In genomic region chr1:243397613-243398321, GRCh38 we compare ENCODE assay signal across 22 cellular contexts.
DNase-seq lines count a peak whose midpoint lies in the region; ATAC-seq, FAIRE-seq and TF ChIP-seq lines count a peak whose summit lies in the region.
"Had no signal": no experiment of that assay in that cellular context is flagged by ENCODE, and none has a peak within 500 bp of the region (broad histone marks: within the 10 kb centered on the region; RNA-seq: fewer than 3 reads in every experiment).

No MANE protein-coding gene starts in this region.

- intact Hi-C loops in K562 (cut with micrococcal nuclease) = no loop called here

- H3F3A ChIP-seq in neural progenitor cell (ENCODE audit: low read depth) = no peaks in the 10 kb centered on the region

- BruUV-seq in K562 (replicated peaks; lab: Mats Ljungman, UMichigan) = no TSS peak

- H3K4me3 ChIP-seq in HEK293 (ENCODE audit: low read depth, low read length) (no peak overlapping the region), K562 (no peak overlapping the region), neural progenitor cell (no peak overlapping the region)

- H3K36me3 ChIP-seq in HEK293 (ENCODE audit: control insufficient read depth in 2 of 2, insufficient read depth in 1 of 2, low read length in 2 of 2) = no peaks in the 10 kb centered on the region
- H3K36me3 ChIP-seq in K562 (ENCODE audit: control insufficient read depth, insufficient read depth, low read length) = no peaks in the 10 kb centered on the region
- no peaks in the 10 kb centered on the region for H3K36me3 ChIP-seq in neural progenitor cell

- TF ChIP-seq EP300 in K562 (IDR thresholded peaks at IDR 0.05; ENCODE audit: low read length) = no peak

- POLR2A ChIA-PET in HEK293 (lab: Yijun Ruan, JAX) (no interaction called here), K562 (lab: Yijun Ruan, JAX) (interaction anchor here (0.6 to 1.0 kb wide), 2 partner anchors 8 to 348 kb away, joined by 3 to 4 read pairs; no protein-coding TSS in a partner anchor)

- no peaks in the 10 kb centered on the region for H3K27me3 Mint-ChIP-seq in neural progenitor cell (ENCODE audit: insufficient read depth, low read depth)
- H3K27me3 Mint-ChIP-seq: B cell, IgD-negative memory B cell, T-cell had no signal

- no peak overlapping the region for H3K4me2 ChIP-seq in K562 (ENCODE audit: insufficient read depth, low read length)
- no peak overlapping the region for H3K4me2 ChIP-seq in neural progenitor cell

- TF ChIP-seq POLR2A in K562 (conservative IDR thresholded peaks at IDR 0.05) = no peak

- H3K79me2 ChIP-seq in K562 (ENCODE audit: control insufficient read depth, insufficient read depth, low read length) = no peaks in the 10 kb centered on the region
- H3K79me2 ChIP-seq in neural progenitor cell (ENCODE audit: low read depth) = no peaks in the 10 kb centered on the region

- TF ChIP-seq RAD21 in K562 (CRISPR knock-in tag; conservative IDR thresholded peaks at IDR 0.05 in 1 of 2, IDR thresholded peaks at IDR 0.05 in 1 of 2) = no peak

- H3K27ac Mint-ChIP-seq in neural progenitor cell = no peak overlapping the region
- H3K27ac Mint-ChIP-seq: B cell, HFFc6, IgD-negative memory B cell, T-cell had no signal

- H3K4me1 ChIP-seq in HEK293 (ENCODE audit: control insufficient read depth, insufficient read depth, low read length) (peaks cover 9% of the 10 kb centered on the region; the same call in 1 of the 2 replicates), K562 (replicated peaks in 1 of 2; ENCODE audit: control insufficient read depth in 2 of 2, insufficient read depth in 2 of 2, low read length in 2 of 2) (no peaks in the 10 kb centered on the region), neural progenitor cell (peaks cover 9% of the 10 kb centered on the region)

- FAIRE-seq in K562 (lab: Jason Lieb, UNC) = no peak
- FAIRE-seq in islet of Langerhans (lab: Jason Lieb, UNC) = peak; percentile 72
- FAIRE-seq: GM12891 had no signal

- DNase-seq in K562 (ENCODE audit: extremely low read depth in 1 of 4, low spot score in 3 of 4) (no peak), NCI-H1105 treated with DMSO at 0.1 percent for 48 hours (lab: John Stamatoyannopoulos, UW) (no peak), neural progenitor cell (ENCODE audit: low spot score) (no peak)
- no peak for DNase-seq in activated CD4-positive, alpha-beta T cell treated with anti-CD3 and anti-CD28 coated beads, Interleukin-2, amount 50 U/mL, for 48 hours
- DNase-seq: COR-L47, EL, HFFc6, Kasumi-1, MM.1S, NCI-H1092 treated with DMSO at 0.1 percent for 48 hours, NCI-H187, NCI-H226, RPMI8226, SHP77 treated with DMSO at 0.1 percent for 48 hours, T-cell had no signal

- H4K20me1 ChIP-seq in K562 (replicated peaks; ENCODE audit: control insufficient read depth, insufficient read depth, low read length) = no peaks in the 10 kb centered on the region
- H4K20me1 ChIP-seq in neural progenitor cell (ENCODE audit: low read depth) = no peaks in the 10 kb centered on the region

- H3K27ac ChIP-seq in HEK293 (ENCODE audit: extremely low read depth, low read depth, low read length) (no peak overlapping the region), K562 (ENCODE audit: extremely low read depth, low read depth, low read length) (no peak overlapping the region), neural progenitor cell (no peak overlapping the region)

- no peak overlapping the region for H3K4me3 Mint-ChIP-seq in neural progenitor cell
- H3K4me3 Mint-ChIP-seq: B cell, HFFc6, IgD-negative memory B cell, T-cell had no signal

- H2AFZ ChIP-seq in K562 (ENCODE audit: low read depth, low read length) (no peak overlapping the region), neural progenitor cell (replicated peaks) (no peak overlapping the region)

- no peaks in the 10 kb centered on the region for H3K27me3 ChIP-seq in K562 (ENCODE audit: control insufficient read depth in 2 of 2, insufficient read depth in 2 of 2, low read length in 2 of 2)
- no peaks in the 10 kb centered on the region for H3K27me3 ChIP-seq in neural progenitor cell

- H3K9me1 ChIP-seq in K562 (ENCODE audit: control insufficient read depth, insufficient read depth, low read length) = no peaks in the 10 kb centered on the region

- H3K9ac ChIP-seq in K562 (ENCODE audit: insufficient read depth in 1 of 2, low read depth in 2 of 2, low read length in 2 of 2) (no peak overlapping the region), neural progenitor cell (no peak overlapping the region)

- ATAC-seq in K562 (no peak), HG03457 (IDR thresholded peaks at IDR 0.05; ENCODE audit: unreplicated experiment) (no peak)
- ATAC-seq: SK-N-SH treated with all-trans-retinoic acid at 6 μM for 48 hours, T-cell had no signal

- H3K9me3 ChIP-seq in HEK293 (ENCODE audit: control insufficient read depth, insufficient read depth, low read depth, low read length) (no peaks in the 10 kb centered on the region), K562 (replicated peaks; ENCODE audit: control insufficient read depth, insufficient read depth, low read depth, low read length) (no peaks in the 10 kb centered on the region), neural progenitor cell (ENCODE audit: low read depth) (no peaks in the 10 kb centered on the region)

- TF ChIP-seq CTCF in HEK293 (tag by site-specific recombination; IDR thresholded peaks at IDR 0.05) = no peak
- TF ChIP-seq CTCF in K562 (IDR thresholded peaks at IDR 0.05 in 2 of 3, conservative IDR thresholded peaks at IDR 0.05 in 1 of 3; ENCODE audit: insufficient read depth in 2 of 3, low read depth in 1 of 3, low read length in 3 of 3) = no peak
- no peak for TF ChIP-seq CTCF in neural progenitor cell (IDR thresholded peaks at IDR 0.05)

- CTCF ChIA-PET in HEK293 (lab: Yijun Ruan, JAX) (no interaction called here), K562 (lab: Yijun Ruan, JAX; ENCODE audit: low intra/inter-chr PET ratio) (no interaction called here)

- in situ Hi-C loops in K562 (cut with MboI) = no loop called here

- no peaks in the 10 kb centered on the region for H3K36me3 Mint-ChIP-seq in neural progenitor cell

- H3K9me3 Mint-ChIP-seq in neural progenitor cell = no peaks in the 10 kb centered on the region
- H3K9me3 Mint-ChIP-seq: HFFc6, IgD-negative memory B cell, T-cell had no signal

- peaks cover 36% of the 10 kb centered on the region for H3K4me1 Mint-ChIP-seq in neural progenitor cell
- H3K4me1 Mint-ChIP-seq: B cell, IgD-negative memory B cell, T-cell had no signal

- WGBS in K562 (ENCODE audit: insufficient coverage, low coverage, missing lambda C conversion rate) = 34% methylated on average over 7 of the region's 7 CpGs

TF ChIP-seq in HEK293, 187 proteins besides CTCF, POLR2A, EP300 and RAD21:
- TF ChIP-seq SP2 (tag by site-specific recombination; IDR thresholded peaks at IDR 0.05) = no peak
- TF ChIP-seq, protein P1, sequence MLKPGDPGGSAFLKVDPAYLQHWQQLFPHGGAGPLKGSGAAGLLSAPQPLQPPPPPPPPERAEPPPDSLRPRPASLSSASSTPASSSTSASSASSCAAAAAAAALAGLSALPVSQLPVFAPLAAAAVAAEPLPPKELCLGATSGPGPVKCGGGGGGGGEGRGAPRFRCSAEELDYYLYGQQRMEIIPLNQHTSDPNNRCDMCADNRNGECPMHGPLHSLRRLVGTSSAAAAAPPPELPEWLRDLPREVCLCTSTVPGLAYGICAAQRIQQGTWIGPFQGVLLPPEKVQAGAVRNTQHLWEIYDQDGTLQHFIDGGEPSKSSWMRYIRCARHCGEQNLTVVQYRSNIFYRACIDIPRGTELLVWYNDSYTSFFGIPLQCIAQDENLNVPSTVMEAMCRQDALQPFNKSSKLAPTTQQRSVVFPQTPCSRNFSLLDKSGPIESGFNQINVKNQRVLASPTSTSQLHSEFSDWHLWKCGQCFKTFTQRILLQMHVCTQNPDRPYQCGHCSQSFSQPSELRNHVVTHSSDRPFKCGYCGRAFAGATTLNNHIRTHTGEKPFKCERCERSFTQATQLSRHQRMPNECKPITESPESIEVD (tag by site-specific recombination; IDR thresholded peaks at IDR 0.05) = 0 out of 2 replicates have a peak, but pooled peaks have one; percentile 9

TF ChIP-seq in K562, 482 proteins besides CTCF, POLR2A, EP300 and RAD21 (continues in another document):
- TF ChIP-seq MAFG (tag; conservative IDR thresholded peaks at IDR 0.05) = peak; percentile 86
- TF ChIP-seq FIP1L1 (IDR thresholded peaks at IDR 0.05; ENCODE audit: low read depth, low read length, poor library complexity, severe bottlenecking) = no peak
- TF ChIP-seq OTX1 (CRISPR knock-in tag; IDR thresholded peaks at IDR 0.05) = no peak
- no peak for TF ChIP-seq TFAP4 (CRISPR knock-in tag; IDR thresholded peaks at IDR 0.05; ENCODE audit: borderline replicate concordance)
- no peak for TF ChIP-seq ZNF766 (CRISPR knock-in tag; conservative IDR thresholded peaks at IDR 0.05)
- no peak for TF ChIP-seq ADNP (tag; IDR thresholded peaks at IDR 0.05)
- no peak for TF ChIP-seq SAFB (IDR thresholded peaks at IDR 0.05; ENCODE audit: borderline replicate concordance, low read depth, low read length)
- TF ChIP-seq MCM5 (IDR thresholded peaks at IDR 0.05; ENCODE audit: low read depth) = no peak
- TF ChIP-seq ARID1B (IDR thresholded peaks at IDR 0.05) = no peak
- TF ChIP-seq, protein P2, sequence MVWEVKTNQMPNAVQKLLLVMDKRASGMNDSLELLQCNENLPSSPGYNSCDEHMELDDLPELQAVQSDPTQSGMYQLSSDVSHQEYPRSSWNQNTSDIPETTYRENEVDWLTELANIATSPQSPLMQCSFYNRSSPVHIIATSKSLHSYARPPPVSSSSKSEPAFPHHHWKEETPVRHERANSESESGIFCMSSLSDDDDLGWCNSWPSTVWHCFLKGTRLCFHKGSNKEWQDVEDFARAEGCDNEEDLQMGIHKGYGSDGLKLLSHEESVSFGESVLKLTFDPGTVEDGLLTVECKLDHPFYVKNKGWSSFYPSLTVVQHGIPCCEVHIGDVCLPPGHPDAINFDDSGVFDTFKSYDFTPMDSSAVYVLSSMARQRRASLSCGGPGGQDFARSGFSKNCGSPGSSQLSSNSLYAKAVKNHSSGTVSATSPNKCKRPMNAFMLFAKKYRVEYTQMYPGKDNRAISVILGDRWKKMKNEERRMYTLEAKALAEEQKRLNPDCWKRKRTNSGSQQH (CRISPR knock-in tag; IDR thresholded peaks at IDR 0.05) = no peak
- TF ChIP-seq MAFK (IDR thresholded peaks at IDR 0.05; ENCODE audit: low read length) = peak; percentile 93
- no peak for TF ChIP-seq HLTF (IDR thresholded peaks at IDR 0.05)
- TF ChIP-seq FUS (optimal IDR thresholded peaks at IDR 0.05; ENCODE audit: low read depth, low read length) = no peak
- no peak for TF ChIP-seq TGIF2 (CRISPR knock-in tag; IDR thresholded peaks at IDR 0.05)
- TF ChIP-seq MAFF (IDR thresholded peaks at IDR 0.05; ENCODE audit: low read length) = peak; percentile 92
- TF ChIP-seq C11orf30 (IDR thresholded peaks at IDR 0.05; ENCODE audit: low read depth) = peak; percentile 82
